20 cellular contexts compared by ENCODE assay signal in genomic region chr1:28288487-28288886, GRCh38. TPM values are rescaled to one million over a fixed set of nuclear protein-coding genes. Genes with fewer than 3 reads are reported as not detected.
DNase-seq lines count a peak whose midpoint lies in the region; ATAC-seq and TF ChIP-seq lines count a peak whose summit lies in the region.
"Had no signal": no experiment of that assay in that cellular context is flagged by ENCODE, and none has a peak within 500 bp of the region (broad histone marks: within the 10 kb centered on the region; RNA-seq: fewer than 3 reads in every experiment).

No MANE protein-coding gene starts in this region.

- H3K9me3 Mint-ChIP-seq in progenitor cell of endocrine pancreas (ENCODE audit: low read depth) (no peaks in the 10 kb centered on the region), H9 (no peaks in the 10 kb centered on the region)
- H3K9me3 Mint-ChIP-seq: CD14-positive monocyte had no signal

- H4K5ac ChIP-seq in H9 (ENCODE audit: insufficient read length, low read depth, low read length) = no peak overlapping the region

- no peak overlapping the region for H3K4me2 ChIP-seq in H9 (ENCODE audit: insufficient read depth, insufficient read length, low read length)
- H3K4me2 ChIP-seq: A549 had no signal

- no peak overlapping the region for H3K9ac ChIP-seq in H9 (ENCODE audit: extremely low read depth, insufficient read length, low read length)

- H2BK20ac ChIP-seq in H9 (ENCODE audit: low read depth, low read length, poor library complexity, severe bottlenecking) = no peak overlapping the region

- H3K9me3 ChIP-seq in H9 (ENCODE audit: control insufficient read depth, low read depth, low read length) (no peaks in the 10 kb centered on the region), WERI-Rb-1 (ENCODE audit: severe bottlenecking) (no peaks in the 10 kb centered on the region)
- H3K9me3 ChIP-seq: A549 had no signal

- no peak overlapping the region for H3T11ph ChIP-seq in H9 (ENCODE audit: low read length)

- H2BK120ac ChIP-seq in H9 (ENCODE audit: low read depth, low read length, poor library complexity, severe bottlenecking) = no peak overlapping the region

- H3K18ac ChIP-seq in H9 (ENCODE audit: insufficient read length, low read depth, low read length) = no peak overlapping the region

- H3K36me3 Mint-ChIP-seq in progenitor cell of endocrine pancreas (ENCODE audit: insufficient read depth) (no peaks in the 10 kb centered on the region), H9 (ENCODE audit: insufficient read depth in 1 of 3, low read depth in 3 of 3) (no peaks in the 10 kb centered on the region)
- H3K36me3 Mint-ChIP-seq: CD14-positive monocyte had no signal

- no peak for ATAC-seq in GM21737 (IDR thresholded peaks at IDR 0.05; ENCODE audit: unreplicated experiment)

- WGBS in H9 (ENCODE audit: extremely low coverage, insufficient read length, low lambda C conversion rate) = no CpG with 5 or more reads among the region's 8 CpGs

- no peak overlapping the region for H2BK12ac ChIP-seq in H9 (ENCODE audit: insufficient read length, low read depth, low read length)

- H3K14ac ChIP-seq in H9 (ENCODE audit: insufficient read depth, low read length) = no peak overlapping the region

- no peak overlapping the region for H2BK5ac ChIP-seq in H9 (ENCODE audit: insufficient read length, low read length)

- H4K20me1 ChIP-seq in H9 (ENCODE audit: control insufficient read depth, insufficient read depth, insufficient read length) = no peaks in the 10 kb centered on the region

- H2AFZ ChIP-seq in H9 (ENCODE audit: low read length) = no peak overlapping the region

- H4K91ac ChIP-seq in H9 (ENCODE audit: insufficient read length, low read depth, low read length) = no peak overlapping the region

- H3K79me1 ChIP-seq in H9 (ENCODE audit: insufficient read depth, low read depth, low read length, poor library complexity, severe bottlenecking) = no peaks in the 10 kb centered on the region

- H3K4me3 Mint-ChIP-seq in progenitor cell of endocrine pancreas (ENCODE audit: low read depth) = no peak overlapping the region
- no peak overlapping the region for H3K4me3 Mint-ChIP-seq in H9
- H3K4me3 Mint-ChIP-seq: B cell, CD14-positive monocyte had no signal

- H2AK5ac ChIP-seq in H9 (ENCODE audit: insufficient read length, low read length) = no peak overlapping the region

- H3K27ac ChIP-seq in epithelial cell of prostate (peak overlapping the region; percentile 42), H9 (ENCODE audit: insufficient read length, low read depth, low read length) (no peak overlapping the region), WERI-Rb-1 (no peak overlapping the region)
- H3K27ac ChIP-seq: A549, RWPE1, SK-N-MC had no signal

- H3K36me3 ChIP-seq in WERI-Rb-1 = no peaks in the 10 kb centered on the region

- H3K23me2 ChIP-seq in H9 (ENCODE audit: insufficient read length, low read depth, low read length, poor library complexity, severe bottlenecking) = no peaks in the 10 kb centered on the region

- no peaks in the 10 kb centered on the region for H3K79me2 ChIP-seq in H9 (ENCODE audit: insufficient read depth, low read length)

- no peak overlapping the region for H3K56ac ChIP-seq in H9 (ENCODE audit: insufficient read length, low read depth, low read length)

- H3K23ac ChIP-seq in H9 (ENCODE audit: insufficient read length, low read depth, low read length) = no peak overlapping the region

- H3K4me1 Mint-ChIP-seq in progenitor cell of endocrine pancreas (ENCODE audit: low read depth) (peaks cover 4% of the 10 kb centered on the region), H9 (peaks cover 29 to 31% of the 10 kb centered on the region in 2 experiments)
- H3K4me1 Mint-ChIP-seq: B cell had no signal

- no peak overlapping the region for H3K4ac ChIP-seq in H9 (ENCODE audit: low read depth, low read length)

- H3K27me3 ChIP-seq in H9 (ENCODE audit: insufficient read depth, low read length) = no peaks in the 10 kb centered on the region
- no peaks in the 10 kb centered on the region for H3K27me3 ChIP-seq in WERI-Rb-1 (ENCODE audit: insufficient read depth, low read depth, severe bottlenecking)

- H4K8ac ChIP-seq in H9 (replicated peaks; ENCODE audit: insufficient read length, low read depth, low read length) = no peak overlapping the region

- no peak for TF ChIP-seq CTCF in progenitor cell of endocrine pancreas (IDR thresholded peaks at IDR 0.05; ENCODE audit: unreplicated experiment)
- TF ChIP-seq CTCF in H9 (conservative IDR thresholded peaks at IDR 0.05) = no peak
- TF ChIP-seq CTCF in WERI-Rb-1 (IDR thresholded peaks at IDR 0.05; ENCODE audit: low read depth, low read length) = no peak

- peak overlapping the region; percentile 29 for H3K27ac Mint-ChIP-seq in progenitor cell of endocrine pancreas
- H3K27ac Mint-ChIP-seq in H9 = no peak overlapping the region; a peak in 1 of 7 replicates
- H3K27ac Mint-ChIP-seq: B cell, CD14-positive monocyte had no signal

- peak; percentile 50 for DNase-seq in ELF-1 (ENCODE audit: low read depth, low spot score)
- DNase-seq in amniotic epithelial cell (ENCODE audit: low read depth) = peak; percentile 34
- DNase-seq in epithelial cell of prostate (ENCODE audit: low read depth, low spot score) = no peak
- no peak for DNase-seq in progenitor cell of endocrine pancreas (ENCODE audit: low spot score, unreplicated experiment)
- no peak for DNase-seq in H9
- no peak for DNase-seq in WERI-Rb-1
- DNase-seq: NCI-H1105, NCI-H146, NCI-H2029, NCI-H226, NCI-H510A treated with DMSO at 0.1 percent for 48 hours, NCI-H748 treated with DMSO at 0.1 percent for 48 hours, SHP77 treated with DMSO at 0.1 percent for 48 hours, SW 1271 had no signal

- H2BK15ac ChIP-seq in H9 (ENCODE audit: low read depth, low read length) = no peak overlapping the region

- H3K4me3 ChIP-seq in WERI-Rb-1 (ENCODE audit: low read depth, low read length) = no peak overlapping the region
- H3K4me3 ChIP-seq: A549, SK-N-MC had no signal

- no peaks in the 10 kb centered on the region for H3K4me1 ChIP-seq in H9 (ENCODE audit: insufficient read depth, low read length)
- H3K4me1 ChIP-seq: A549 had no signal

- H3K27me3 Mint-ChIP-seq in progenitor cell of endocrine pancreas (no peaks in the 10 kb centered on the region), H9 (ENCODE audit: low read depth) (no peaks in the 10 kb centered on the region)
- H3K27me3 Mint-ChIP-seq: B cell had no signal

RNA-seq across cellular contexts. Expression of gene SESN2, which starts 29.2 kb away (rescaled TPM):
- total RNA-seq in progenitor cell of endocrine pancreas (22.2 and 25.8 TPM in 2 replicates), H9 (2021) (24.6 and 24.7 TPM in 2 replicates)

RNA-seq across cellular contexts. Expression of gene MED18, which starts 40.4 kb away (rescaled TPM):
- total RNA-seq in progenitor cell of endocrine pancreas (13.2 and 13.3 TPM in 2 replicates), H9 (2021) (13.0 and 13.3 TPM in 2 replicates)

RNA-seq across cellular contexts. Expression of gene ATP5IF1, which starts 52.6 kb away (rescaled TPM):
- total RNA-seq in progenitor cell of endocrine pancreas (130 and 152 TPM in 2 replicates), H9 (2021) (257 and 275 TPM in 2 replicates)

RNA-seq across cellular contexts. Expression of gene DNAJC8, which starts 55.7 kb away (rescaled TPM):
- 87.1 and 90.3 TPM in 2 replicates for total RNA-seq in progenitor cell of endocrine pancreas
- 126 and 132 TPM in 2 replicates for total RNA-seq in H9 (2021)

Comparison
In these comparisons a context has a peak if more than half of its experiments do, and no peak if none do; other contexts are left out.
1. DNase-seq: peak in ELF-1 (single experiment) and amniotic epithelial cell (single experiment); none in epithelial cell of prostate (single experiment), progenitor cell of endocrine pancreas (single experiment), H9 (single experiment) and WERI-Rb-1 (single experiment).